Comparison of ENCODE assay signal across 8 cellular contexts in genomic region chr19:40221858-40222619, GRCh38. TPM values are rescaled to one million over a fixed set of nuclear protein-coding genes. Genes with fewer than 3 reads are reported as not detected.
A peak's percentile ranks its signal among the peaks of the same experiment; 100 is the strongest.
DNase-seq lines count a peak whose midpoint lies in the region; ATAC-seq and TF ChIP-seq lines count a peak whose summit lies in the region.

No MANE protein-coding gene starts in this region.

- peaks cover 12% of the 10 kb centered on the region for H3K4me1 Mint-ChIP-seq in nephron progenitor cell

- H3K4me3 ChIP-seq in MG63, result no peak overlapping the region

- H3K27ac Mint-ChIP-seq in nephron progenitor cell, result peak overlapping the region; percentile 27

- H3K4me3 Mint-ChIP-seq in nephron progenitor cell, result no peak overlapping the region

- peaks cover 4% of the 10 kb centered on the region; the same call in 1 of the 2 replicates for H3K9me3 ChIP-seq in MG63

- H3K36me3 Mint-ChIP-seq in nephron progenitor cell (ENCODE audit: low read depth), result peaks cover 5% of the 10 kb centered on the region

- peaks cover 91% of the 10 kb centered on the region for H3K27me3 Mint-ChIP-seq in nephron progenitor cell (ENCODE audit: low read depth, poor library complexity)

- peaks cover 9% of the 10 kb centered on the region for H3K9me3 Mint-ChIP-seq in nephron progenitor cell

- DNase-seq in ELF-1 (ENCODE audit: low read depth, low spot score) (peak; percentile 96), MG63 (peak; percentile 81), RPMI8226 (peak; percentile 58), fibroblast of gingiva (ENCODE audit: low read depth) (peak; percentile 87), nephron progenitor cell (peak; percentile 82)
- DNase-seq in activated T-cell treated with anti-CD3 and anti-CD28 coated beads, Interleukin-2, amount 50 U/mL, for 48 hours, result peak; percentile 83 to 84
- DNase-seq in stimulated activated naive CD8-positive, alpha-beta T cell treated with anti-CD3 and anti-CD28 coated beads, Interleukin-15, Interleukin-2, amounts not matched to agents 100 U/mL and 50 U/mL, for 24 hours, result peak; percentile 72

- peaks cover 22% of the 10 kb centered on the region for H3K27me3 ChIP-seq in MG63

- no peaks in the 10 kb centered on the region for H3K36me3 ChIP-seq in MG63

- peak; percentile 45 for ATAC-seq in stimulated activated naive CD8-positive, alpha-beta T cell treated with anti-CD3 and anti-CD28 coated beads, Interleukin-15, Interleukin-2, amounts not matched to agents 100 U/mL and 50 U/mL, for 24 hours
- ATAC-seq in GM19452 (IDR thresholded peaks at IDR 0.05; ENCODE audit: unreplicated experiment), result no peak

- TF ChIP-seq CTCF in nephron progenitor cell (IDR thresholded peaks at IDR 0.05), result peak; percentile 89

RNA-seq across cellular contexts. Expression of gene TTC9B, which starts 3.9 kb away (rescaled TPM):
- total RNA-seq in MG63 (2014; rRNA removed; shearing (Covaris generic); ENCODE audit: low replicate concordance), result not detected in 2 replicates

RNA-seq across cellular contexts. Expression of gene CCNP, which starts 4.5 kb away (rescaled TPM):
- not detected in 2 replicates for total RNA-seq in MG63 (2014; rRNA removed; shearing (Covaris generic); ENCODE audit: low replicate concordance)

RNA-seq across cellular contexts. Expression of gene MAP3K10, which starts 30.8 kb away (rescaled TPM):
- 4.2 and 13.8 TPM in 2 replicates for total RNA-seq in MG63 (2014; rRNA removed; shearing (Covaris generic); ENCODE audit: low replicate concordance)
